ENCODE assay signal across 8 cellular contexts in genomic region chr2:160353166-160353565, GRCh38.
DNase-seq lines count a peak whose midpoint lies in the region; ATAC-seq, FAIRE-seq and TF ChIP-seq lines count a peak whose summit lies in the region.

No MANE protein-coding gene starts in this region.

- no peaks in the 10 kb centered on the region for H3K9me3 ChIP-seq in CD8-positive, alpha-beta T cell (ENCODE audit: low read length)

- peaks cover 77% of the 10 kb centered on the region for H3K4me1 Mint-ChIP-seq in CD8-positive, alpha-beta T cell (ENCODE audit: low read depth)

- peak; percentile 79 for ATAC-seq in CD8-positive, alpha-beta T cell
- ATAC-seq in GM18870 (IDR thresholded peaks at IDR 0.05; ENCODE audit: unreplicated experiment) (peak; percentile 67), esophagus mucosa (peak; percentile 32), GM18868 (IDR thresholded peaks at IDR 0.05; ENCODE audit: unreplicated experiment) (no peak), HG03354 (IDR thresholded peaks at IDR 0.05; ENCODE audit: poor library complexity, severe bottlenecking, unreplicated experiment) (no peak), HG02970 (IDR thresholded peaks at IDR 0.05; ENCODE audit: low FRiP score, unreplicated experiment) (no peak)

- no peak overlapping the region for H3K27ac ChIP-seq in CD8-positive, alpha-beta T cell (ENCODE audit: low read depth, low read length)

- peak; percentile 64 for TF ChIP-seq CTCF in CD8-positive, alpha-beta T cell (IDR thresholded peaks at IDR 0.05)

- no peak overlapping the region for H3K4me3 Mint-ChIP-seq in CD8-positive, alpha-beta T cell

- peaks cover 2% of the 10 kb centered on the region for H3K9me3 Mint-ChIP-seq in CD8-positive, alpha-beta T cell

- POLR2A ChIA-PET in CD8-positive, alpha-beta T cell (lab: Charles Lee): interaction anchor here (0.6 to 1.1 kb wide), 3 partner anchors 55 to 861 kb away, joined by 4 read pairs; no protein-coding TSS in a partner anchor

- H3K4me3 ChIP-seq in CD8-positive, alpha-beta T cell (ENCODE audit: low read depth, low read length): no peak overlapping the region

- H3K36me3 Mint-ChIP-seq in CD8-positive, alpha-beta T cell: peaks cover 54% of the 10 kb centered on the region

- no peaks in the 10 kb centered on the region for H3K27me3 Mint-ChIP-seq in CD8-positive, alpha-beta T cell (ENCODE audit: low read depth)

- FAIRE-seq in RCC 7860 (lab: Jason Lieb, UNC): peak; percentile 47

- intact Hi-C loops in CD8-positive, alpha-beta T cell (cut with DNase I, micrococcal nuclease): loop anchor here (1.0 to 5.0 kb wide), 3 partner anchors 566 to 709 kb away; no protein-coding TSS in a partner anchor

- peak overlapping the region; percentile 60 for H3K27ac Mint-ChIP-seq in CD8-positive, alpha-beta T cell

- H3K27me3 ChIP-seq in CD8-positive, alpha-beta T cell (ENCODE audit: insufficient read depth, low read length): no peaks in the 10 kb centered on the region

- peaks cover 18% of the 10 kb centered on the region for H3K4me1 ChIP-seq in CD8-positive, alpha-beta T cell (ENCODE audit: insufficient read depth, low read length)

- H3K36me3 ChIP-seq in CD8-positive, alpha-beta T cell (ENCODE audit: insufficient read depth, low read length): no peaks in the 10 kb centered on the region

- CTCF ChIA-PET in CD8-positive, alpha-beta T cell (lab: Charles Lee): interaction anchor here (0.7 to 3.6 kb wide), 28 partner anchors 11 to 641 kb away, joined by 3 to 28 read pairs (median 4); no protein-coding TSS in a partner anchor

- DNase-seq in CD8-positive, alpha-beta T cell: peak in 2 of 7 experiments; percentile 35 to 38
- no peak for DNase-seq in RCC 7860 (ENCODE audit: low spot score)
- no peak for DNase-seq in NCI-H1694 treated with DMSO at 0.1 percent for 48 hours (lab: John Stamatoyannopoulos, UW)

Comparison
In these comparisons a context has a peak if more than half of its experiments do, and no peak if none do; other contexts are left out.
1. ATAC-seq: peak in CD8-positive, alpha-beta T cell (single experiment), GM18870 (single experiment) and esophagus mucosa (single experiment); none in GM18868 (single experiment), HG03354 (single experiment) and HG02970 (single experiment).